21 cellular contexts compared by ENCODE assay signal in the genomic region with DNA sequence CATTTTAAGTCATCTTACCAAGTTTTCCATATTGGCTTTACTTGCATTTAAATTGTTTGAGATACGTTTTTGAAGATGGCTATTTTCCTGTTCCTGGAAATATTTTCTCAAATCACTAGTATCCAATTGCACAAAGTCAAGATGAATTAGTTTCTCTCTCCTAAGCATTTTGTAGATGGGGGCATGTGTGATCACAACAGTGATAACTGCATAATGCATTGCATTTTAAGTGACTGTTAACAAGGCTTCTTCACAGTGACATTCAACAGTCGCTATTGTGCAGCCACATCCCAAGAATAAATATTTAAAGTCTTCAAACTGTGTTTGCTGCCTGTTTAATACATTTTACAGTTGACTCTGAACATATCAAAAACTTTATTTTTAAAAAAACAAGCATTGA.
"Had no signal": no experiment of that assay in that cellular context is flagged by ENCODE, and none has a peak within 500 bp of the region (broad histone marks: within the 10 kb centered on the region; RNA-seq: fewer than 3 reads in every experiment).

No MANE protein-coding gene starts in this region.

- DNase-seq: KBM-7, MV-4-11, NCI-H1048, NCI-H1105, NCI-H1436 treated with DMSO at 0.1 percent for 48 hours, NCI-H1694, NCI-H187 treated with DMSO at 0.1 percent for 48 hours, NCI-H2029 treated with DMSO at 0.1 percent for 48 hours, NCI-H2171, NCI-H226, NCI-H446, NCI-H510A, NCI-H524 treated with DMSO at 0.1 percent for 48 hours, NCI-H69, NCI-H774, PC-3, SHP77 treated with DMSO at 0.1 percent for 48 hours, SJCRH30 had no signal

- H3K36me3 ChIP-seq: SJCRH30 had no signal

- H3K4me1 ChIP-seq: SJCRH30 had no signal

- H3K4me3 ChIP-seq: SJCRH30 had no signal

- H3K9me3 ChIP-seq: SJCRH30 had no signal

- H3K27ac ChIP-seq: RWPE1, SJCRH30, SK-N-MC had no signal

- ATAC-seq: Panc1, PC-3 had no signal

- H3K27me3 ChIP-seq: SJCRH30 had no signal
